In genomic region chr1:198417041-198417440, GRCh38 we compare ENCODE assay signal across 21 cellular contexts.
DNase-seq lines count a peak whose midpoint lies in the region; FAIRE-seq and TF ChIP-seq lines count a peak whose summit lies in the region.
"Had no signal": no experiment of that assay in that cellular context is flagged by ENCODE, and none has a peak within 500 bp of the region (broad histone marks: within the 10 kb centered on the region; RNA-seq: fewer than 3 reads in every experiment).

No MANE protein-coding gene starts in this region.

- H3K9me3 ChIP-seq in GM23248 (ENCODE audit: low read depth) = no peaks in the 10 kb centered on the region

- no peak overlapping the region for H3K4me2 ChIP-seq in GM23248 (ENCODE audit: unreplicated experiment)

- peak overlapping the region; percentile 20 for H2AFZ ChIP-seq in GM23248

- H3K9ac ChIP-seq in GM23248 = no peak overlapping the region

- H3K9me2 ChIP-seq in GM23248 (ENCODE audit: insufficient read depth) = no peaks in the 10 kb centered on the region

- no peak overlapping the region for H3K27ac ChIP-seq in GM23248
- H3K27ac ChIP-seq: HL-60 had no signal

- H3K27me3 ChIP-seq in GM23248 (replicated peaks; ENCODE audit: insufficient read depth) = no peaks in the 10 kb centered on the region
- H3K27me3 ChIP-seq in bronchial epithelial cell (ENCODE audit: control insufficient read depth, insufficient read depth, low read length) = no peaks in the 10 kb centered on the region

- H3K4me3 ChIP-seq in AG09309 (ENCODE audit: control insufficient read depth, low read depth, low read length) (no peak overlapping the region), GM23248 (no peak overlapping the region), bronchial epithelial cell (ENCODE audit: low read depth, low read length) (no peak overlapping the region), foreskin fibroblast (ENCODE audit: low read depth in 1 of 2, low read length in 2 of 2) (no peak overlapping the region)

- TF ChIP-seq CTCF in AG09309 (IDR thresholded peaks at IDR 0.05; ENCODE audit: control insufficient read depth, insufficient read depth, low read depth, low read length, missing control alignments) (no peak), bronchial epithelial cell (IDR thresholded peaks at IDR 0.05; ENCODE audit: insufficient read depth, low read length, severe bottlenecking) (no peak), foreskin fibroblast (IDR thresholded peaks at IDR 0.05; ENCODE audit: low read depth, low read length) (no peak)

- H3F3A ChIP-seq in GM23248 (ENCODE audit: insufficient read depth) = 0 out of 2 replicates have a peak, but pooled peaks cover 4% of the 10 kb centered on the region

- no peaks in the 10 kb centered on the region for H3K79me2 ChIP-seq in GM23248 (ENCODE audit: insufficient read depth)

- in situ Hi-C loops in GM23248 (cut with MboI) = no loop called here

- peaks cover 12% of the 10 kb centered on the region; the same call in 1 of the 2 replicates for H3K4me1 ChIP-seq in GM23248 (ENCODE audit: insufficient read depth)

- H4K20me1 ChIP-seq in GM23248 (ENCODE audit: insufficient read depth) = no peaks in the 10 kb centered on the region

- peak; percentile 8 for DNase-seq in AG09309 (ENCODE audit: low read depth)
- peak; percentile 62 for DNase-seq in GM23248
- DNase-seq in bronchial epithelial cell (ENCODE audit: low read depth) = peak; percentile 27
- peak; percentile 35 to 46 for DNase-seq in foreskin fibroblast
- no peak for DNase-seq in DMS79 treated with DMSO at 0.1 percent for 48 hours (lab: John Stamatoyannopoulos, UW)
- no peak for DNase-seq in stimulated activated CD4-positive, alpha-beta T cell treated with anti-CD3 and anti-CD28 coated beads, Interleukin-15, amount 100 ng/mL, for 24 hours
- DNase-seq in pons (ENCODE audit: low spot score) = no peak
- no peak for DNase-seq in GDM1 (lab: John Stamatoyannopoulos, UW)
- DNase-seq: CD4-positive, CD25-positive, alpha-beta regulatory T cell; H9; KG1; MV-4-11; NCI-H1105 treated with DMSO at 0.1 percent for 48 hours; NCI-H2029 treated with DMSO at 0.1 percent for 48 hours; NCI-H524; NCI-H82; SIG-M5 had no signal

- FAIRE-seq in bronchial epithelial cell (lab: Jason Lieb, UNC) = no peak
- FAIRE-seq: A204.1, GM12891, HepG2 had no signal

- H3K36me3 ChIP-seq in GM23248 (ENCODE audit: low read depth) (no peaks in the 10 kb centered on the region), bronchial epithelial cell (ENCODE audit: control insufficient read depth, insufficient read depth, low read length) (no peaks in the 10 kb centered on the region)

Comparison
In these comparisons a context has a peak if more than half of its experiments do, and no peak if none do; other contexts are left out.
1. DNase-seq: peak in AG09309 (single experiment), GM23248 (single experiment), bronchial epithelial cell (single experiment) and foreskin fibroblast (2 of 2); none in DMS79 treated with DMSO at 0.1 percent for 48 hours (single experiment), stimulated activated CD4-positive, alpha-beta T cell treated with anti-CD3 and anti-CD28 coated beads, Interleukin-15, amount 100 ng/mL, for 24 hours (single experiment), pons (single experiment) and GDM1 (single experiment).